Comparison of ENCODE assay signal across 19 cellular contexts in genomic region chr4:113596396-113596795, GRCh38.
"Had no signal": no experiment of that assay in that cellular context is flagged by ENCODE, and none has a peak within 500 bp of the region (broad histone marks: within the 10 kb centered on the region; RNA-seq: fewer than 3 reads in every experiment).

No MANE protein-coding gene starts in this region.

- H3K27ac ChIP-seq: KMS-11, RWPE1 had no signal

- FAIRE-seq: K562, RCC 7860 had no signal

- H3K27ac Mint-ChIP-seq: IgD-negative memory B cell had no signal

- H3K9me3 Mint-ChIP-seq: IgD-negative memory B cell had no signal

- H3K27me3 Mint-ChIP-seq: IgD-negative memory B cell had no signal

- H3K4me3 Mint-ChIP-seq: IgD-negative memory B cell had no signal

- H3K4me2 ChIP-seq: KMS-11 had no signal

- DNase-seq: NCI-H1092, NCI-H1105 treated with DMSO at 0.1 percent for 48 hours, NCI-H1417 treated with DMSO at 0.1 percent for 48 hours, NCI-H146, NCI-H1694 treated with DMSO at 0.1 percent for 48 hours, NCI-H1930, NCI-H2081, NCI-H2107, NCI-H2227 treated with DMSO at 0.1 percent for 48 hours, NCI-H524, NCI-H526 treated with DMSO at 0.1 percent for 48 hours, NCI-H774, SHP77 had no signal

- ATAC-seq: K562, SK-N-SH treated with all-trans-retinoic acid at 6 μM for 48 hours had no signal

- H3K9ac ChIP-seq: KMS-11 had no signal

- H3K4me3 ChIP-seq: K562 had no signal
